19 cellular contexts compared by ENCODE assay signal in genomic region chr6:9532621-9533557, GRCh38.
DNase-seq lines count a peak whose midpoint lies in the region; ATAC-seq lines count a peak whose summit lies in the region.
"Had no signal": no experiment of that assay in that cellular context is flagged by ENCODE, and none has a peak within 500 bp of the region (broad histone marks: within the 10 kb centered on the region; RNA-seq: fewer than 3 reads in every experiment).

No MANE protein-coding gene starts in this region.

- H3K27ac ChIP-seq in epithelial cell of prostate = peak overlapping the region; percentile 10
- H3K27ac ChIP-seq: C4-2B had no signal

- DNase-seq in DMS 273 treated with DMSO at 0.1 percent for 48 hours (lab: John Stamatoyannopoulos, UW) = peak; percentile 13
- no peak for DNase-seq in DMS 273 (lab: John Stamatoyannopoulos, UW; ENCODE audit: unreplicated experiment)
- peak; percentile 90 for DNase-seq in M059J (ENCODE audit: low read depth)
- DNase-seq in epithelial cell of prostate (ENCODE audit: low read depth, low spot score) = no peak
- peak; percentile 66 for DNase-seq in renal cortical epithelial cell (ENCODE audit: low read depth)
- no peak for DNase-seq in activated effector memory CD4-positive, alpha-beta T cell treated with Interleukin-2 at 50 U/mL for 16 hours
- DNase-seq in KG1 (lab: John Stamatoyannopoulos, UW) = no peak
- DNase-seq: 8988T; activated CD4-positive, alpha-beta T cell treated with anti-CD3 and anti-CD28 coated beads, Interleukin-2, amount 10 ng/mL, durations not matched to agents 24 days and 14 days; activated CD8-positive, alpha-beta memory T cell treated with anti-CD3 and anti-CD28 coated beads, Interleukin-2, amount 50 U/mL, for 4 hours; activated gamma-delta T cell; DMS153; NCI-H1105 treated with DMSO at 0.1 percent for 48 hours; NCI-H526 treated with DMSO at 0.1 percent for 48 hours; SHP77; stimulated activated CD4-positive, alpha-beta T cell treated with anti-CD3 and anti-CD28 coated beads, Interleukin-4, amount 100 ng/mL, for 24 hours; T-helper 1 cell had no signal

- no peak for ATAC-seq in HG03025 (IDR thresholded peaks at IDR 0.05; ENCODE audit: low FRiP score, unreplicated experiment)

Comparison
In these comparisons a context has a peak if more than half of its experiments do, and no peak if none do; other contexts are left out.
1. DNase-seq: peak in DMS 273 treated with DMSO at 0.1 percent for 48 hours (single experiment), M059J (single experiment) and renal cortical epithelial cell (single experiment); none in DMS 273 (single experiment), epithelial cell of prostate (single experiment), activated effector memory CD4-positive, alpha-beta T cell treated with Interleukin-2 at 50 U/mL for 16 hours (single experiment) and KG1 (single experiment).